Comparison of ENCODE assay signal across 29 cellular contexts in genomic region chr18:60347526-60348045, GRCh38. TPM values are rescaled to one million over a fixed set of nuclear protein-coding genes. Genes with fewer than 3 reads are reported as not detected.
"Had no signal": no experiment of that assay in that cellular context is flagged by ENCODE, and none has a peak within 500 bp of the region (broad histone marks: within the 10 kb centered on the region; RNA-seq: fewer than 3 reads in every experiment).

No MANE protein-coding gene starts in this region.

- ATAC-seq: activated naive CD4-positive, alpha-beta T cell treated with anti-CD3 and anti-CD28 coated beads, Interleukin-2, amount 50 U/mL, for 72 hours; activated naive CD8-positive, alpha-beta T cell treated with anti-CD3 and anti-CD28 coated beads, Interleukin-2, amount 50 U/mL, for 24 hours; activated T-cell treated with anti-CD3 and anti-CD28 coated beads, Interleukin-2, amount 50 U/mL, for 4 hours; K562; T-helper 17 cell had no signal

- H3K4me1 Mint-ChIP-seq: activated B cell treated with CpG ODN at 0.5 μM for 24 hours; activated CD4-positive, alpha-beta T cell treated with anti-CD3 and anti-CD28 coated beads, Interleukin-2, amount 10 ng/mL, durations not matched to agents 24 days and 14 days; activated naive CD8-positive, alpha-beta T cell treated with anti-CD3 and anti-CD28 coated beads, Interleukin-2, amount 50 U/mL, for 24 hours; T-helper 17 cell had no signal

- H3K27me3 ChIP-seq: ascending aorta, Peyer's patch, SJSA1 had no signal

- H3K4me3 ChIP-seq: ascending aorta, K562, Peyer's patch, SJSA1 had no signal

- H3K27me3 Mint-ChIP-seq: activated B cell treated with CpG ODN at 0.5 μM for 24 hours; activated CD4-positive, alpha-beta T cell treated with anti-CD3 and anti-CD28 coated beads, Interleukin-2, amount 10 ng/mL, durations not matched to agents 24 days and 14 days; activated naive CD8-positive, alpha-beta T cell treated with anti-CD3 and anti-CD28 coated beads, Interleukin-2, amount 50 U/mL, for 24 hours; T-helper 17 cell had no signal

- H3K9me3 ChIP-seq: ascending aorta, Peyer's patch, SJSA1 had no signal

- H3K36me3 Mint-ChIP-seq: activated naive CD4-positive, alpha-beta T cell treated with anti-CD3 and anti-CD28 coated beads, Interleukin-2, amount 50 U/mL, for 72 hours had no signal

- H3K9me3 Mint-ChIP-seq: activated CD4-positive, alpha-beta T cell treated with anti-CD3 and anti-CD28 coated beads, Interleukin-2, amount 10 ng/mL, durations not matched to agents 24 days and 14 days had no signal

- H3K36me3 ChIP-seq: ascending aorta, Peyer's patch, SJSA1 had no signal

- H3K27ac Mint-ChIP-seq: activated B cell treated with CpG ODN at 0.5 μM for 24 hours; activated CD4-positive, alpha-beta T cell treated with anti-CD3 and anti-CD28 coated beads, Interleukin-2, amount 10 ng/mL, durations not matched to agents 24 days and 14 days; activated naive CD4-positive, alpha-beta T cell treated with anti-CD3 and anti-CD28 coated beads, Interleukin-2, amount 50 U/mL, for 72 hours; activated naive CD8-positive, alpha-beta T cell treated with anti-CD3 and anti-CD28 coated beads, Interleukin-2, amount 50 U/mL, for 24 hours; T-helper 17 cell had no signal

- H3K4me3 Mint-ChIP-seq: activated B cell treated with CpG ODN at 0.5 μM for 24 hours; activated CD4-positive, alpha-beta T cell treated with anti-CD3 and anti-CD28 coated beads, Interleukin-2, amount 10 ng/mL, durations not matched to agents 24 days and 14 days; activated naive CD8-positive, alpha-beta T cell treated with anti-CD3 and anti-CD28 coated beads, Interleukin-2, amount 50 U/mL, for 24 hours; activated T-cell treated with anti-CD3 and anti-CD28 coated beads, Interleukin-2, amount 50 U/mL, for 4 hours; T-helper 17 cell had no signal

- H3K27ac ChIP-seq: ascending aorta, Peyer's patch, SJSA1 had no signal

- DNase-seq: activated B cell treated with CpG ODN at 0.5 μM for 24 hours; activated CD4-positive, alpha-beta T cell treated with anti-CD3 and anti-CD28 coated beads for 1 hour; activated CD4-positive, alpha-beta T cell treated with anti-CD3 and anti-CD28 coated beads, Interleukin-2, amount 10 ng/mL, durations not matched to agents 24 days and 14 days; activated CD4-positive, alpha-beta T cell treated with anti-CD3 and anti-CD28 coated beads, Interleukin-2, amount 50 U/mL, for 48 hours; activated CD8-positive, alpha-beta memory T cell treated with anti-CD3 and anti-CD28 coated beads for 24 hours; activated effector memory CD4-positive, alpha-beta T cell treated with anti-CD3 and anti-CD28 coated beads, Interleukin-2, amount 50 U/mL, for 16 hours; activated naive CD4-positive, alpha-beta T cell treated with Interleukin-2 at 50 U/mL for 16 hours; activated naive CD8-positive, alpha-beta T cell treated with anti-CD3 and anti-CD28 coated beads, Interleukin-2, amount 50 U/mL, for 24 hours; activated T-cell treated with anti-CD3 and anti-CD28 coated beads, Interleukin-2, amount 50 U/mL, for 4 hours; amniotic stem cell; caudate nucleus; Karpas-422; NCI-H1417; NCI-H2029; NCI-H2107; NCI-H2171 treated with DMSO at 0.1 percent for 48 hours; NCI-H345; NCI-H510A; NCI-H526 treated with DMSO at 0.1 percent for 48 hours; NCI-H82; OCI-M1; Peyer's patch; SHP77; T-helper 17 cell; T-helper 9 cell had no signal

- H3K4me1 ChIP-seq: ascending aorta, Peyer's patch had no signal

RNA-seq across cellular contexts. Expression of gene MC4R, which starts 25.0 kb away (rescaled TPM):
- total RNA-seq: activated B cell treated with CpG ODN at 0.5 μM for 24 hours; activated CD4-positive, alpha-beta T cell treated with anti-CD3 and anti-CD28 coated beads, Interleukin-2, amount 10 ng/mL, durations not matched to agents 24 days and 14 days; activated naive CD4-positive, alpha-beta T cell treated with anti-CD3 and anti-CD28 coated beads, Interleukin-2, amount 50 U/mL, for 72 hours; activated T-cell treated with anti-CD3 and anti-CD28 coated beads, Interleukin-2, amount 50 U/mL, for 4 hours; ascending aorta; K562; Peyer's patch; SJSA1; T-helper 17 cell had no signal
